In the genomic region with DNA sequence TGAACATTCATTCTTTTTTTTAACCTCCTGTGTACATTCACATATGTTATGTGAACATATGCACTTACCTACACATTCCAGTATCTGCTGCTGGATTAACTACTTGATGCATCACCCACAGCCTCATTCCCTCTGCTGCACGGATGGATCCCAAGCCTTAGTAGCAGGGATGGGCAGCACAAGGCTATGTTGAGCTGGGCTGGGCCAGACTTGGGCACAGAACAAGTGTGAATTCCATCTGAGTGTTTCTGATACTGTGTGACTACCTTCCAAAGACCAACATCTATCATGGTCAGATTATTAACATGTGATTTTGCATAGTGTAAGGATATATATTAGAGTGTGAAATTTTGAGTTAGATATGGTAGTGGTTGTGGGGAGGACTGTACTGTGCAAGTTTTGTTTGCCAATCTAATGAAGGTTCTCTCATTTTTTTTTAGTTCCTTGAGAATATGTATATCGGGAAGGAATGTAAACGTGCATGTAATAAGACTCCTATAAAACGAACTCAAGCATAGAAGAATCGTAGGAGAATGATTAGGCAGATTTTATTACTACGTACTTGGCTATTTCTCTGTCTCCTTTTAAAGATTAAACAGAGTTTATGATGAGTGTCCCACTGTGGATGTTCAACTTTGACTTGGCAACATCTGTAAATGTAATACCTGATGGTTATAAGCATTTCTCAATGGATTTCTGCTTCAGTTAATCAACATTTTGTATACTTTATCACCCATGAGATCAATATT, we compare ENCODE assay signal across 21 cellular contexts. TPM values are rescaled to one million over a fixed set of nuclear protein-coding genes. Genes with fewer than 3 reads are reported as not detected.
DNase-seq lines count a peak whose midpoint lies in the region; ATAC-seq and TF ChIP-seq lines count a peak whose summit lies in the region.
"Had no signal": no experiment of that assay in that cellular context is flagged by ENCODE, and none has a peak within 500 bp of the region (broad histone marks: within the 10 kb centered on the region; RNA-seq: fewer than 3 reads in every experiment).

No MANE protein-coding gene starts in this region.

- POLR2A ChIA-PET in PC-3 (lab: Charles Lee; ENCODE audit: unreplicated experiment) = no interaction called here

- no peaks in the 10 kb centered on the region for H3K9me2 ChIP-seq in PC-3 (replicated peaks; ENCODE audit: low read length)

- intact Hi-C loops in PC-3 (cut with micrococcal nuclease) (loop anchor here (1.0 kb wide), 1 partner anchor 18 kb away; no protein-coding TSS in a partner anchor), transverse colon (cut with DNase I; ENCODE audit: low total_unique reads) (no loop called here)

- no peak for TF ChIP-seq POLR2A in transverse colon (IDR thresholded peaks at IDR 0.05)

- H3K4me1 ChIP-seq in PC-3 (ENCODE audit: insufficient read depth, low read length) = peaks cover 16% of the 10 kb centered on the region
- H3K4me1 ChIP-seq in mucosa of rectum (ENCODE audit: control insufficient read depth in 2 of 2, insufficient read depth in 2 of 2, low read length in 2 of 2) = peaks cover 3 to 8% of the 10 kb centered on the region in 2 donors
- H3K4me1 ChIP-seq in transverse colon = peaks cover 0 to 32% (median 10%) of the 10 kb centered on the region in 4 donors
- H3K4me1 ChIP-seq: BE2C had no signal

- DNase-seq in Caki2 (ENCODE audit: low read depth) = peak; percentile 46
- DNase-seq in PC-3 = peak; percentile 61
- DNase-seq in transverse colon = no peak
- DNase-seq in NK-92 (lab: John Stamatoyannopoulos, UW; ENCODE audit: unreplicated experiment) = no peak
- DNase-seq in activated naive CD4-positive, alpha-beta T cell treated with Interleukin-2 at 50 U/mL for 16 hours = no peak
- DNase-seq: BE2C, DMS153, DND-41, KBM-7, NCI-H1048, NCI-H1417 treated with DMSO at 0.1 percent for 48 hours, NCI-H1694 treated with DMSO at 0.1 percent for 48 hours, NCI-H2081, NCI-H2227 treated with DMSO at 0.1 percent for 48 hours, NCI-H526 treated with DMSO at 0.1 percent for 48 hours, SHP77 treated with DMSO at 0.1 percent for 48 hours had no signal

- TF ChIP-seq CTCF in PC-3 (conservative IDR thresholded peaks at IDR 0.05; ENCODE audit: low read depth, low read length) (no peak), transverse colon (IDR thresholded peaks at IDR 0.05) (no peak)

- H3K36me3 ChIP-seq in PC-3 (ENCODE audit: low read depth, low read length) = no peaks in the 10 kb centered on the region
- no peaks in the 10 kb centered on the region for H3K36me3 ChIP-seq in mucosa of rectum (ENCODE audit: control insufficient read depth in 2 of 2, insufficient read depth in 2 of 2, low read length in 2 of 2)
- H3K36me3 ChIP-seq in transverse colon = no peaks in the 10 kb centered on the region
- H3K36me3 ChIP-seq: BE2C had no signal

- no peaks in the 10 kb centered on the region for H4K20me1 ChIP-seq in PC-3 (ENCODE audit: low read length)

- no peaks in the 10 kb centered on the region for H3K79me2 ChIP-seq in PC-3 (ENCODE audit: low read length)

- no TSS peak for BruUV-seq in PC-3 (replicated peaks; lab: Mats Ljungman, UMichigan)

- in situ Hi-C loops in Caki2 (cut with HindIII; ENCODE audit: low pct_unique_long_range_greater_than_20kb, low sequenced_read_pairs) = no loop called here
- in situ Hi-C loops in transverse colon (cut with MboI; ENCODE audit: low pct_ligation_motif_present in 1 of 4, low pct_unique_long_range_greater_than_20kb in 1 of 4, low sequenced_read_pairs in 3 of 4) = no loop called here

- 53 to 56% methylated on average over 6 of the region's 6 CpGs for WGBS in transverse colon (ENCODE audit: low coverage in 1 of 2), 2 donors

- H3K27me3 ChIP-seq in PC-3 (ENCODE audit: low read length) (no peaks in the 10 kb centered on the region), mucosa of rectum (ENCODE audit: control insufficient read depth in 2 of 2, insufficient read depth in 2 of 2, low read length in 2 of 2) (no peaks in the 10 kb centered on the region), transverse colon (no peaks in the 10 kb centered on the region)
- H3K27me3 ChIP-seq: BE2C had no signal

- H3K4me3 ChIP-seq in PC-3 (ENCODE audit: low read length) (no peak overlapping the region), mucosa of rectum (ENCODE audit: low read length in 2 of 2) (no peak overlapping the region), transverse colon (no peak overlapping the region)

- 0 out of 2 replicates have a peak overlapping the region, but pooled peaks have one; percentile 33 for H2AFZ ChIP-seq in PC-3 (ENCODE audit: low read length)

- peak overlapping the region; percentile 40 for H3K4me2 ChIP-seq in PC-3 (ENCODE audit: low read length)

- H3K9ac ChIP-seq in PC-3 (ENCODE audit: low read length) (no peak overlapping the region), mucosa of rectum (ENCODE audit: low read depth in 1 of 2, low read length in 2 of 2) (no peak overlapping the region)

- no peak for TF ChIP-seq EP300 in transverse colon (IDR thresholded peaks at IDR 0.05; ENCODE audit: low read depth)

- peak; percentile 92 for ATAC-seq in PC-3
- no peak for ATAC-seq in HG03108 (IDR thresholded peaks at IDR 0.05; ENCODE audit: unreplicated experiment)
- ATAC-seq: Panc1 had no signal

- no peaks in the 10 kb centered on the region for H3K9me3 ChIP-seq in PC-3 (ENCODE audit: low read length)
- no peaks in the 10 kb centered on the region for H3K9me3 ChIP-seq in mucosa of rectum (ENCODE audit: control insufficient read depth in 2 of 2, low read length in 2 of 2)
- peaks cover 5 to 8% of the 10 kb centered on the region in 2 donors for H3K9me3 ChIP-seq in transverse colon
- H3K9me3 ChIP-seq: BE2C had no signal

- no peaks in the 10 kb centered on the region for H3F3A ChIP-seq in PC-3 (ENCODE audit: low read length, unreplicated experiment)

- H3K27ac ChIP-seq in PC-3 (ENCODE audit: low read length) (peak overlapping the region; percentile 48), mucosa of rectum (ENCODE audit: low read depth in 2 of 2, low read length in 2 of 2) (peak overlapping the region; percentile 0 to 4), transverse colon (peak overlapping the region in 3 of 4 donors; percentile 1 to 55 (median 44))
- H3K27ac ChIP-seq: RWPE1 had no signal

- CTCF ChIA-PET in PC-3 (lab: Charles Lee) = no interaction called here

RNA-seq across cellular contexts. Expression of gene STBD1, which starts 23.4 kb away (rescaled TPM):
- total RNA-seq in Caki2 (2014; rRNA removed; shearing (Covaris generic); ENCODE audit: low replicate concordance) = 1.2 and 1.5 TPM in 2 replicates
- total RNA-seq in PC-3 (2014; rRNA removed) (7.3 and 10.9 TPM in 2 replicates), transverse colon (10 to 100 TPM in 3 of 4 donors, 1 to 10 TPM in 1; 5.4 to 48.7 (median 17.0) TPM)
- total RNA-seq: A673 had no signal

RNA-seq across cellular contexts. Expression of gene FAM47E, which starts 31.6 kb away (rescaled TPM):
- total RNA-seq in Caki2 (2014; rRNA removed; shearing (Covaris generic); ENCODE audit: low replicate concordance) = 2.0 TPM in 1 of 2 replicates, not detected in the other
- total RNA-seq in PC-3 (2014; rRNA removed) = 0.91 and 0.98 TPM in 2 replicates
- total RNA-seq in transverse colon = 1 to 10 TPM in 3 of 4 donors, under 1 TPM in 1; 0.20 to 7.8 (median 2.8) TPM

Comparison
In these comparisons a context has a peak if more than half of its experiments do, and no peak if none do; other contexts are left out.
1. DNase-seq: peak in Caki2 (single experiment) and PC-3 (single experiment); none in transverse colon (single experiment), NK-92 (single experiment) and activated naive CD4-positive, alpha-beta T cell treated with Interleukin-2 at 50 U/mL for 16 hours (single experiment).
2. Peak in every context shown above with its lines, with median percentiles within 50 percentile points of each other: H3K27ac ChIP-seq.